1 cellular context compared by ENCODE assay signal in genomic region chr1:109989656-109990653, GRCh38.
A peak's percentile ranks its signal among the peaks of the same experiment; 100 is the strongest.
TF ChIP-seq lines count a peak whose summit lies in the region.

No MANE protein-coding gene starts in this region.

TF ChIP-seq in K562, 482 proteins besides CTCF, POLR2A, EP300 and RAD21 (continued from another document):
- TF ChIP-seq CHD7 (IDR thresholded peaks at IDR 0.05; ENCODE audit: low read depth, low read length) (no peak), POLR2B (IDR thresholded peaks at IDR 0.05; ENCODE audit: low read depth, partially characterized antibody) (peak; percentile 29), CXXC5 (CRISPR knock-in tag; IDR thresholded peaks at IDR 0.05) (0 out of 2 replicates have a peak, but pooled peaks have one; percentile 33)
TF ChIP-seq in K562: peak in this region for 22.
